In the genomic region with DNA sequence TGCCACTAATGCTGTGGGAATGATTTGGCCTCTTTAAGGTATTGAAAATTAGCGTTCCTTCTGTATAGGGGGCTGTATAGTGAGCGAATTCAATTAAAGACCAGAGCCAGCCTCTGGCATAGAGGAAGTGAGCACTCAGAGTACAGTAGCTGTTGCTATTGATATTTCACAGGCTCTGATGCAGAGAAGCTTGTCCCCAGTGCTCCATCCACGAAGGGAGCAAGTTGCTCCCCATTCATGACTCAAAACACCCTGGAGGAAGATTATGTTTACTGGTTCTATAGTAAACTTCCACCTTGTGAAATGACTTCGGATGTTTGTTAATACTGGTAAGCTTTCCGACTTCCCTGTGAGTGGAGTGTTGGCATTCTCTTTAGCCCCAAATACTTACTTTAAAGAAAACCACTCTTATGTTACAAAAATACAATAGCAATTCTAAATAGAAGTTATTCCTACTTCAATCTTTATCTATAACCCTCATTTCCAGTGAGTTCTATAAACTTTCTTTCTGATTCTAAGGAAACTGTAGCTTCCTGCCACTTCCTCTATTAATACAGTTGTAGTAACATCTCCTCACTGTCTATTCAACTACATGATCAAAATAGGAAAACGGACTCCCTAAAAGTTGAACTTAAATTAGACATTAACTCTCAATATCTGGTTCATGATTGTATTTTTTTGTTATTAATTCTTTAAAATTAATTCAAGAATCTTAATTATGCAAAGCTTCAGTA, we compare ENCODE assay signal across 12 cellular contexts. TPM values are rescaled to one million over a fixed set of nuclear protein-coding genes. Genes with fewer than 3 reads are reported as not detected.
DNase-seq lines count a peak whose midpoint lies in the region; ATAC-seq, FAIRE-seq and TF ChIP-seq lines count a peak whose summit lies in the region.
"Had no signal": no experiment of that assay in that cellular context is flagged by ENCODE, and none has a peak within 500 bp of the region (broad histone marks: within the 10 kb centered on the region; RNA-seq: fewer than 3 reads in every experiment).

No MANE protein-coding gene starts in this region.

- WGBS in HUES64, result 49% methylated on average over 3 of the region's 6 CpGs
- WGBS in K562 (ENCODE audit: insufficient coverage, low coverage, missing lambda C conversion rate), result 6% methylated on average over 6 of the region's 6 CpGs
- WGBS in spleen, 5 donors, result 24 to 38% (median 36%) methylated on average over 6 of the region's 6 CpGs

- H3K27ac Mint-ChIP-seq in T-cell, result no peak overlapping the region
- H3K27ac Mint-ChIP-seq: activated naive CD8-positive, alpha-beta T cell treated with anti-CD3 and anti-CD28 coated beads, Interleukin-2, amount 50 U/mL, for 24 hours; effector memory CD8-positive, alpha-beta T cell had no signal

- intact Hi-C loops in K562 (cut with micrococcal nuclease), result no loop called here
- intact Hi-C loops in spleen (cut with DNase I; ENCODE audit: low total_unique reads), result no loop called here

- no peak for TF ChIP-seq POLR2A in K562 (conservative IDR thresholded peaks at IDR 0.05)
- TF ChIP-seq POLR2A in spleen (IDR thresholded peaks at IDR 0.05), result no peak

- no peaks in the 10 kb centered on the region for H3K27me3 ChIP-seq in HUES64 (ENCODE audit: insufficient read depth, low read length)
- peaks cover 24% of the 10 kb centered on the region in 2 experiments for H3K27me3 ChIP-seq in K562 (ENCODE audit: control insufficient read depth in 2 of 2, insufficient read depth in 2 of 2, low read length in 2 of 2)
- no peaks in the 10 kb centered on the region for H3K27me3 ChIP-seq in spleen (replicated peaks in 1 of 7)
- H3K27me3 ChIP-seq: hepatocyte, sigmoid colon had no signal

- no peak for FAIRE-seq in K562 (lab: Jason Lieb, UNC)

- H3K9ac ChIP-seq in HUES64 (ENCODE audit: low read depth, low read length) (peak overlapping the region; percentile 77), K562 (ENCODE audit: insufficient read depth in 1 of 2, low read depth in 2 of 2, low read length in 2 of 2) (no peak overlapping the region)

- H3K36me3 ChIP-seq in HUES64 (ENCODE audit: insufficient read depth, low read length) (no peaks in the 10 kb centered on the region), K562 (ENCODE audit: control insufficient read depth, insufficient read depth, low read length) (no peaks in the 10 kb centered on the region), spleen (no peaks in the 10 kb centered on the region)
- H3K36me3 ChIP-seq: sigmoid colon had no signal

- peaks cover 8% of the 10 kb centered on the region for H3K36me3 Mint-ChIP-seq in T-cell

- DNase-seq in K562 (ENCODE audit: extremely low read depth in 1 of 4, low spot score in 3 of 4), result no peak
- DNase-seq in spleen, result no peak
- no peak for DNase-seq in T-cell
- no peak for DNase-seq in activated effector memory CD4-positive, alpha-beta T cell treated with Interleukin-2 at 50 U/mL for 16 hours
- DNase-seq: activated naive CD8-positive, alpha-beta T cell treated with anti-CD3 and anti-CD28 coated beads, Interleukin-2, amount 50 U/mL, for 24 hours; effector memory CD8-positive, alpha-beta T cell; sigmoid colon had no signal

- peak overlapping the region; percentile 34; the same call in 1 of the 2 replicates for H3K4me3 ChIP-seq in HUES64 (ENCODE audit: low read length)
- no peak overlapping the region for H3K4me3 ChIP-seq in K562
- H3K4me3 ChIP-seq in spleen, result peak overlapping the region in 1 of 8 donors; percentile 25
- H3K4me3 ChIP-seq: hepatocyte, sigmoid colon had no signal

- no peak overlapping the region for H3K4me3 Mint-ChIP-seq in T-cell
- H3K4me3 Mint-ChIP-seq: activated naive CD8-positive, alpha-beta T cell treated with anti-CD3 and anti-CD28 coated beads, Interleukin-2, amount 50 U/mL, for 24 hours; effector memory CD8-positive, alpha-beta T cell had no signal

- H3K4me2 ChIP-seq in K562 (ENCODE audit: insufficient read depth, low read length), result no peak overlapping the region
- H3K4me2 ChIP-seq: hepatocyte had no signal

- H2AFZ ChIP-seq in K562 (ENCODE audit: low read depth, low read length), result no peak overlapping the region
- H2AFZ ChIP-seq: hepatocyte had no signal

- no peaks in the 10 kb centered on the region for H3K9me3 Mint-ChIP-seq in T-cell
- H3K9me3 Mint-ChIP-seq: activated naive CD8-positive, alpha-beta T cell treated with anti-CD3 and anti-CD28 coated beads, Interleukin-2, amount 50 U/mL, for 24 hours; effector memory CD8-positive, alpha-beta T cell had no signal

- CTCF ChIA-PET in K562 (lab: Yijun Ruan, JAX; ENCODE audit: low intra/inter-chr PET ratio) (no interaction called here), T-cell (lab: Charles Lee) (interaction anchor here in 1 of 2 donors (0.6 kb wide), 1 partner anchor 23 kb away, joined by 4 read pairs; no protein-coding TSS in a partner anchor)

- 0 out of 2 replicates have a peak, but pooled peaks cover 3% of the 10 kb centered on the region for H4K20me1 ChIP-seq in K562 (replicated peaks; ENCODE audit: control insufficient read depth, insufficient read depth, low read length)

- H3K4me1 Mint-ChIP-seq in T-cell, result no peaks in the 10 kb centered on the region

- in situ Hi-C loops in K562 (cut with MboI), result no loop called here

- BruUV-seq in K562 (replicated peaks; lab: Mats Ljungman, UMichigan), result no TSS peak

- ATAC-seq in GM21619 (IDR thresholded peaks at IDR 0.05; ENCODE audit: unreplicated experiment) (peak; percentile 44), K562 (no peak), HG03108 (IDR thresholded peaks at IDR 0.05; ENCODE audit: unreplicated experiment) (no peak), GM21367 (IDR thresholded peaks at IDR 0.05; ENCODE audit: unreplicated experiment) (no peak), T-cell (replicated peaks in 1 of 4) (no peak)
- ATAC-seq: activated naive CD8-positive, alpha-beta T cell treated with anti-CD3 and anti-CD28 coated beads, Interleukin-2, amount 50 U/mL, for 24 hours; effector memory CD8-positive, alpha-beta T cell had no signal

- TF ChIP-seq EP300 in K562 (IDR thresholded peaks at IDR 0.05; ENCODE audit: low read length), result no peak

- H3K27me3 Mint-ChIP-seq in T-cell, result no peaks in the 10 kb centered on the region
- H3K27me3 Mint-ChIP-seq: activated naive CD8-positive, alpha-beta T cell treated with anti-CD3 and anti-CD28 coated beads, Interleukin-2, amount 50 U/mL, for 24 hours; effector memory CD8-positive, alpha-beta T cell had no signal

- H3K9me3 ChIP-seq in HUES64 (ENCODE audit: insufficient read depth, low read depth, low read length) (no peaks in the 10 kb centered on the region), K562 (replicated peaks; ENCODE audit: control insufficient read depth, insufficient read depth, low read depth, low read length) (no peaks in the 10 kb centered on the region), spleen (no peaks in the 10 kb centered on the region)
- H3K9me3 ChIP-seq: sigmoid colon had no signal

- H3K27ac ChIP-seq in HUES64 (ENCODE audit: low read depth, low read length), result peak overlapping the region; percentile 99
- H3K27ac ChIP-seq in K562 (ENCODE audit: extremely low read depth, low read depth, low read length), result no peak overlapping the region
- peak overlapping the region in 7 of 8 donors; percentile 47 to 84 (median 73) for H3K27ac ChIP-seq in spleen
- H3K27ac ChIP-seq: hepatocyte had no signal

- POLR2A ChIA-PET in K562 (lab: Yijun Ruan, JAX) (interaction anchor here (1.4 kb wide), 1 partner anchor 8 kb away, joined by 3 read pairs; no protein-coding TSS in a partner anchor), T-cell (lab: Charles Lee) (no interaction called here)

- H3K79me2 ChIP-seq in K562 (ENCODE audit: control insufficient read depth, insufficient read depth, low read length), result no peaks in the 10 kb centered on the region
- H3K79me2 ChIP-seq: hepatocyte had no signal

- TF ChIP-seq RAD21 in K562 (CRISPR knock-in tag; conservative IDR thresholded peaks at IDR 0.05 in 1 of 2, IDR thresholded peaks at IDR 0.05 in 1 of 2), result no peak

- peaks cover 55% of the 10 kb centered on the region for H3K4me1 ChIP-seq in HUES64 (ENCODE audit: insufficient read depth, low read length)
- H3K4me1 ChIP-seq in K562 (replicated peaks in 1 of 2; ENCODE audit: control insufficient read depth in 2 of 2, insufficient read depth in 2 of 2, low read length in 2 of 2), result no peaks in the 10 kb centered on the region
- H3K4me1 ChIP-seq in spleen, result peaks cover 0 to 53% (median 14%) of the 10 kb centered on the region in 6 donors

- TF ChIP-seq CTCF in K562 (IDR thresholded peaks at IDR 0.05 in 2 of 3, conservative IDR thresholded peaks at IDR 0.05 in 1 of 3; ENCODE audit: insufficient read depth in 2 of 3, low read depth in 1 of 3, low read length in 3 of 3), result no peak
- no peak for TF ChIP-seq CTCF in spleen (IDR thresholded peaks at IDR 0.05 in 8 of 11, conservative IDR thresholded peaks at IDR 0.05 in 3 of 11)

- no peaks in the 10 kb centered on the region for H3K9me1 ChIP-seq in K562 (ENCODE audit: control insufficient read depth, insufficient read depth, low read length)

TF ChIP-seq in K562, 482 proteins besides CTCF, POLR2A, EP300 and RAD21 (continues in another document):
- TF ChIP-seq YBX1 (IDR thresholded peaks at IDR 0.05) (no peak), NBN (IDR thresholded peaks at IDR 0.05; ENCODE audit: low read depth) (no peak), HDAC6 (IDR thresholded peaks at IDR 0.05; ENCODE audit: low read depth, low read length) (no peak), SPI1 (IDR thresholded peaks at IDR 0.05; ENCODE audit: borderline replicate concordance, low read depth, low read length) (peak; percentile 13; the same call in 1 of the 2 replicates)

RNA-seq across cellular contexts. Expression of a gene that starts 46.5 kb away (rescaled TPM):
- polyA plus RNA-seq in HUES64 (2013, experiment 1 of 2), result 48.9 TPM
- 49.6 TPM for polyA plus RNA-seq in HUES64 (2013, experiment 2 of 2)
- total RNA-seq in K562 (2011; cell fraction: chromatin; rRNA removed; ENCODE audit: low replicate concordance), result 10.0 and 29.7 TPM in 2 replicates
- total RNA-seq in K562 (2011; cell fraction: nucleolus; rRNA removed), result 6.0 and 8.4 TPM in 2 replicates
- 13.1 and 14.9 TPM in 2 replicates for total RNA-seq in K562 (2011; cell fraction: nucleoplasm; rRNA removed)
- total RNA-seq in K562 (2014; rRNA removed) (16.5 and 21.5 TPM in 2 replicates), K562 (2014; rRNA removed; fragmentation: Illumina TruSeq; extraction: Trizol) (21.2 and 22.5 TPM in 2 replicates), K562 (2015; rRNA removed; fragmentation: Illumina TruSeq; extraction: Trizol) (24.3 and 24.9 TPM in 2 replicates), K562 (2021) (21.0 and 22.7 TPM in 2 replicates), spleen (10 to 100 TPM; 20.0 to 34.8 (median 23.1) TPM), T-cell (10 to 100 TPM; 19.2 to 29.9 (median 21.4) TPM)
- polyA plus RNA-seq in K562 (2011; rRNA removed) (11.5 and 13.4 TPM in 2 replicates), K562 (2014; fragmentation: Illumina TruSeq; extraction: Trizol) (18.3 and 20.2 TPM in 2 replicates), K562 (2014; fragmentation: Nextera tagmentation; extraction: Ambion mirVana) (10 to 100 TPM in 1 of 2 experiments, 1 to 10 TPM in 1; 9.6 to 12.8 TPM), K562 (2014; rRNA removed) (11.3 and 12.0 TPM in 2 replicates), spleen (1 to 10 TPM; 4.4 to 6.3 (median 5.2) TPM)
- polyA plus RNA-seq in K562 (2011; cell fraction: cytosol; rRNA removed), result 3.6 and 5.6 TPM in 2 replicates
- polyA plus RNA-seq in K562 (2011; cell fraction: nucleus; rRNA removed), result 9.8 and 10.1 TPM in 2 replicates
- 10.6 and 11.8 TPM in 2 replicates for polyA plus RNA-seq in K562 (2012)
- 23.6 and 26.4 TPM in 2 replicates for polyA minus RNA-seq in K562 (2011; rRNA and poly(A)+ RNA removed)
- polyA minus RNA-seq in K562 (2011; cell fraction: cytosol; rRNA and poly(A)+ RNA removed), result 11.1 and 11.2 TPM in 2 replicates
- polyA minus RNA-seq in K562 (2011; cell fraction: nucleus; rRNA and poly(A)+ RNA removed), result 9.3 and 18.7 TPM in 2 replicates
